Comparison of ENCODE assay signal across 17 cellular contexts in genomic region chr19:19274716-19275115, GRCh38. TPM values are rescaled to one million over a fixed set of nuclear protein-coding genes. Genes with fewer than 3 reads are reported as not detected.
DNase-seq lines count a peak whose midpoint lies in the region; ATAC-seq, FAIRE-seq and TF ChIP-seq lines count a peak whose summit lies in the region.
"Had no signal": no experiment of that assay in that cellular context is flagged by ENCODE, and none has a peak within 500 bp of the region (broad histone marks: within the 10 kb centered on the region; RNA-seq: fewer than 3 reads in every experiment).

No MANE protein-coding gene starts in this region.

- no peak overlapping the region for H3K27ac Mint-ChIP-seq in CD8-positive, alpha-beta T cell

- H4K91ac ChIP-seq in H1 (replicated peaks; ENCODE audit: insufficient read length, low read length), result no peak overlapping the region

- no peak overlapping the region for H2AFZ ChIP-seq in H1 (ENCODE audit: low read length)

- no peak overlapping the region for H3K4ac ChIP-seq in H1 (replicated peaks; ENCODE audit: insufficient read length, low read depth, low read length)

- peaks cover 44% of the 10 kb centered on the region for H3K36me3 Mint-ChIP-seq in CD8-positive, alpha-beta T cell

- peaks cover 2 to 17% of the 10 kb centered on the region in 2 experiments for H4K20me1 ChIP-seq in H1 (replicated peaks in 1 of 2; ENCODE audit: control insufficient read depth in 1 of 2, insufficient read depth in 2 of 2, low read length in 2 of 2)

- no peak overlapping the region for H2AK5ac ChIP-seq in H1 (ENCODE audit: low read depth, low read length)

- no peak overlapping the region for H3K14ac ChIP-seq in H1 (ENCODE audit: insufficient read length)

- no peaks in the 10 kb centered on the region for H3K9me3 Mint-ChIP-seq in CD8-positive, alpha-beta T cell

- ATAC-seq in mucosa of descending colon, result peak; percentile 51
- no peak for ATAC-seq in CD8-positive, alpha-beta T cell
- ATAC-seq: A549, Right ventricle myocardium inferior had no signal

- no peak overlapping the region for H3K4me2 ChIP-seq in H1 (ENCODE audit: insufficient read depth in 1 of 2, low read depth in 2 of 2, low read length in 2 of 2)
- H3K4me2 ChIP-seq: A549, KMS-11 had no signal

- H3K27me3 ChIP-seq in H1 (replicated peaks in 1 of 4; ENCODE audit: control insufficient read depth in 3 of 4, extremely low read depth in 1 of 4, insufficient read depth in 3 of 4, low read length in 3 of 4) (no peaks in the 10 kb centered on the region; a peak in 1 of 7 replicates), thyroid gland (no peaks in the 10 kb centered on the region), SJCRH30 (no peaks in the 10 kb centered on the region)
- no peaks in the 10 kb centered on the region for H3K27me3 ChIP-seq in CD8-positive, alpha-beta T cell (ENCODE audit: insufficient read depth, low read length)

- peaks cover 2% of the 10 kb centered on the region; the same call in 1 of the 2 replicates for H3K23me2 ChIP-seq in H1 (ENCODE audit: low read depth, low read length)

- no peak for FAIRE-seq in H1 (lab: Jason Lieb, UNC)
- FAIRE-seq: A549 had no signal

- TF ChIP-seq CTCF in GM20000 (IDR thresholded peaks at IDR 0.05; ENCODE audit: extremely low read depth, missing control alignments) (no peak), H1 (IDR thresholded peaks at IDR 0.05; ENCODE audit: control extremely low read depth in 1 of 3, insufficient read depth in 1 of 3, low read depth in 1 of 3, low read length in 3 of 3) (no peak), mucosa of descending colon (IDR thresholded peaks at IDR 0.05) (no peak), thyroid gland (IDR thresholded peaks at IDR 0.05) (no peak)
- TF ChIP-seq CTCF in CD8-positive, alpha-beta T cell (IDR thresholded peaks at IDR 0.05), result no peak

- TF ChIP-seq EP300 in H1 (IDR thresholded peaks at IDR 0.05; ENCODE audit: borderline replicate concordance in 1 of 2, low read depth in 2 of 2, low read length in 2 of 2), result no peak

- H3K4me1 ChIP-seq in H1 (replicated peaks in 1 of 4; ENCODE audit: control insufficient read depth in 3 of 4, insufficient read depth in 4 of 4, low read length in 3 of 4), result peaks cover 0 to 7% (median 5%) of the 10 kb centered on the region in 4 experiments; a peak in 5 of 7 replicates
- no peaks in the 10 kb centered on the region for H3K4me1 ChIP-seq in mucosa of descending colon (ENCODE audit: low read depth)
- peaks cover 0 to 9% of the 10 kb centered on the region in 2 donors for H3K4me1 ChIP-seq in thyroid gland
- no peaks in the 10 kb centered on the region for H3K4me1 ChIP-seq in SJCRH30
- H3K4me1 ChIP-seq in CD8-positive, alpha-beta T cell (ENCODE audit: insufficient read depth, low read length), result no peaks in the 10 kb centered on the region
- H3K4me1 ChIP-seq: A549, Caco-2 had no signal

- H3K27ac ChIP-seq in H1 (ENCODE audit: low read depth, low read length) (no peak overlapping the region), thyroid gland (no peak overlapping the region), SJCRH30 (no peak overlapping the region)
- no peak overlapping the region for H3K27ac ChIP-seq in CD8-positive, alpha-beta T cell (ENCODE audit: low read depth, low read length)
- H3K27ac ChIP-seq: A549, KMS-11 had no signal

- intact Hi-C loops in mucosa of descending colon (cut with DNase I, micrococcal nuclease) (no loop called here), thyroid gland (cut with DNase I) (no loop called here)
- intact Hi-C loops in CD8-positive, alpha-beta T cell (cut with DNase I, micrococcal nuclease), result no loop called here

- H3K27me3 Mint-ChIP-seq in CD8-positive, alpha-beta T cell (ENCODE audit: low read depth), result peaks cover 13% of the 10 kb centered on the region

- H2BK20ac ChIP-seq in H1 (ENCODE audit: low read length), result no peak overlapping the region

- no peak overlapping the region for H3K23ac ChIP-seq in H1 (ENCODE audit: insufficient read length)

- H2BK12ac ChIP-seq in H1 (ENCODE audit: low read depth, low read length), result no peak overlapping the region

- CTCF ChIA-PET in H1 (lab: Charles Lee; ENCODE audit: partially characterized antibody), result interaction anchor here (1.2 kb wide), 1 partner anchor 18 kb away, joined by 3 read pairs; no protein-coding TSS in a partner anchor
- CTCF ChIA-PET in CD8-positive, alpha-beta T cell (lab: Charles Lee), result no interaction called here

- H3K9me3 ChIP-seq in H1 (ENCODE audit: insufficient read depth in 2 of 2, low read depth in 1 of 2, low read length in 1 of 2) (no peaks in the 10 kb centered on the region), mucosa of descending colon (no peaks in the 10 kb centered on the region), thyroid gland (no peaks in the 10 kb centered on the region), SJCRH30 (replicated peaks) (no peaks in the 10 kb centered on the region)
- H3K9me3 ChIP-seq in CD8-positive, alpha-beta T cell (ENCODE audit: low read length), result no peaks in the 10 kb centered on the region
- H3K9me3 ChIP-seq: A549, Caco-2 had no signal

- no peaks in the 10 kb centered on the region; the same call in 1 of the 2 replicates for H3K79me1 ChIP-seq in H1 (ENCODE audit: low read depth, low read length)

- no peak overlapping the region for H2BK15ac ChIP-seq in H1 (ENCODE audit: low read length)

- H4K8ac ChIP-seq in H1 (ENCODE audit: extremely low read depth, insufficient read depth, low read length), result peak overlapping the region; percentile 65; the same call in 1 of the 2 replicates

- TF ChIP-seq POLR2A in H1 (IDR thresholded peaks at IDR 0.05; ENCODE audit: control extremely low read depth in 1 of 2, low read depth in 2 of 2, low read length in 2 of 2) (no peak), thyroid gland (IDR thresholded peaks at IDR 0.05) (no peak)

- no peak overlapping the region for H4K5ac ChIP-seq in H1 (ENCODE audit: insufficient read length, low read depth, low read length)

- H3K4me3 ChIP-seq in H1 (ENCODE audit: extremely low read depth in 1 of 4, insufficient read depth in 2 of 4, low read depth in 3 of 4, low read length in 4 of 4), result no peak overlapping the region
- no peak overlapping the region for H3K4me3 ChIP-seq in mucosa of descending colon
- no peak overlapping the region for H3K4me3 ChIP-seq in thyroid gland (replicated peaks in 1 of 3)
- H3K4me3 ChIP-seq in SJCRH30, result no peak overlapping the region
- H3K4me3 ChIP-seq in CD8-positive, alpha-beta T cell (ENCODE audit: low read depth, low read length), result no peak overlapping the region
- H3K4me3 ChIP-seq: A549 had no signal

- H2BK5ac ChIP-seq in H1 (ENCODE audit: low read depth, low read length), result no peak overlapping the region

- DNase-seq in 8988T (peak; percentile 36), GM20000 (ENCODE audit: low spot score) (peak; percentile 20), H1 (ENCODE audit: low read depth in 1 of 2, low spot score in 2 of 2) (no peak), mucosa of descending colon (no peak), NCI-H1694 treated with DMSO at 0.1 percent for 48 hours (lab: John Stamatoyannopoulos, UW) (no peak), thyroid gland (no peak), SJCRH30 (no peak)
- no peak for DNase-seq in CD8-positive, alpha-beta T cell
- DNase-seq: Caco-2, NCI-H1092 treated with DMSO at 0.1 percent for 48 hours, NCI-H187 treated with DMSO at 0.1 percent for 48 hours, NCI-H748 treated with DMSO at 0.1 percent for 48 hours had no signal

- no peak overlapping the region for H2BK120ac ChIP-seq in H1 (replicated peaks; ENCODE audit: low read depth, low read length)

- WGBS in H1 (ENCODE audit: extremely low coverage in 1 of 2, insufficient coverage in 1 of 2, insufficient read length in 1 of 2, insufficient replicate concordance in 2 of 2, low coverage in 1 of 2, low lambda C conversion rate in 2 of 2, missing lambda C conversion rate in 1 of 2), 2 experiments, result 74% methylated on average over 5 of the region's 5 CpGs; no CpG with 5 or more reads in 1 of the 2 experiments
- 52 to 100% methylated on average over 2 to 3 of the region's 5 CpGs for WGBS in thyroid gland, 2 donors

- no peak overlapping the region for H3K9ac ChIP-seq in H1 (replicated peaks in 1 of 4; ENCODE audit: extremely low read depth in 1 of 4, low read depth in 3 of 4, low read length in 3 of 4)
- H3K9ac ChIP-seq: KMS-11 had no signal

- POLR2A ChIA-PET in H1 (lab: Charles Lee; ENCODE audit: partially characterized antibody), result no interaction called here
- POLR2A ChIA-PET in CD8-positive, alpha-beta T cell (lab: Charles Lee), result no interaction called here

- no peak overlapping the region for H3K4me3 Mint-ChIP-seq in CD8-positive, alpha-beta T cell

- no peak for TF ChIP-seq RAD21 in H1 (IDR thresholded peaks at IDR 0.05 in 1 of 2, conservative IDR thresholded peaks at IDR 0.05 in 1 of 2; ENCODE audit: low read depth in 2 of 2, low read length in 2 of 2)

- peaks cover 8 to 26% (median 20%) of the 10 kb centered on the region in 4 experiments for H3K36me3 ChIP-seq in H1 (ENCODE audit: control insufficient read depth in 2 of 4, insufficient read depth in 4 of 4, low read length in 3 of 4)
- peaks cover 4% of the 10 kb centered on the region for H3K36me3 ChIP-seq in mucosa of descending colon (ENCODE audit: low read depth)
- H3K36me3 ChIP-seq in thyroid gland, result peaks cover 39% of the 10 kb centered on the region in 2 donors
- peaks cover 12% of the 10 kb centered on the region for H3K36me3 ChIP-seq in SJCRH30
- peaks cover 30% of the 10 kb centered on the region for H3K36me3 ChIP-seq in CD8-positive, alpha-beta T cell (ENCODE audit: insufficient read depth, low read length)

- no peak overlapping the region for H3K18ac ChIP-seq in H1 (ENCODE audit: extremely low read depth, low read length)

- no peak overlapping the region for H3K56ac ChIP-seq in H1 (replicated peaks; ENCODE audit: insufficient read length, low read depth, low read length)

- H3K79me2 ChIP-seq in H1 (ENCODE audit: control insufficient read depth in 1 of 2, insufficient read depth in 2 of 2, low read length in 2 of 2), result no peaks in the 10 kb centered on the region

- peaks cover 5% of the 10 kb centered on the region for H3K4me1 Mint-ChIP-seq in CD8-positive, alpha-beta T cell (ENCODE audit: low read depth)

RNA-seq across cellular contexts. Expression of gene TM6SF2, which starts 1.6 kb away (rescaled TPM):
- total RNA-seq in H1 (2021; fragmentation: NEBNext Ultra II Directional; extraction: Animal tissue kit (Norgen Biotek cat#: 25700)), result 5.3 and 6.5 TPM in 2 replicates
- 10.1 and 12.9 TPM in 2 replicates for polyA plus RNA-seq in H1 (2011; rRNA removed)
- 7.7 TPM for polyA plus RNA-seq in H1 (2011; cell fraction: cytosol; rRNA removed)
- polyA plus RNA-seq in H1 (2011; cell fraction: nucleus; rRNA removed), result 23.1 TPM
- 2.8 to 9.1 TPM (median 6.3 TPM) in 4 replicates for polyA plus RNA-seq in H1 (2012, experiment 1 of 2)
- polyA plus RNA-seq in H1 (2012, experiment 2 of 2), result 5.6 TPM
- polyA plus RNA-seq in H1 (2013, experiment 1 of 2), result 6.5 TPM
- 5.9 TPM for polyA plus RNA-seq in H1 (2013, experiment 2 of 2)
- polyA minus RNA-seq in H1 (2011; rRNA and poly(A)+ RNA removed), result 3.7 TPM in 2 replicates
- polyA minus RNA-seq in H1 (2011; cell fraction: cytosol; rRNA and poly(A)+ RNA removed), result 2.5 TPM
- 3.7 TPM for polyA minus RNA-seq in H1 (2011; cell fraction: nucleus; rRNA and poly(A)+ RNA removed)
- total RNA-seq in mucosa of descending colon (1 to 10 TPM; 4.5 to 9.6 (median 6.4) TPM), thyroid gland (not detected)
- total RNA-seq in SJCRH30 (2014; rRNA removed; shearing (Covaris generic)), result not detected in 2 replicates
- total RNA-seq in CD8-positive, alpha-beta T cell, result not detected
- total RNA-seq: MCF 10A had no signal
- polyA plus RNA-seq: CD14-positive monocyte had no signal

RNA-seq across cellular contexts. Expression of gene SUGP1, which starts 45.6 kb away (rescaled TPM):
- 65.2 and 70.5 TPM in 2 replicates for total RNA-seq in H1 (2021; fragmentation: NEBNext Ultra II Directional; extraction: Animal tissue kit (Norgen Biotek cat#: 25700))
- 38.5 and 56.6 TPM in 2 replicates for polyA plus RNA-seq in H1 (2011; rRNA removed)
- polyA plus RNA-seq in H1 (2011; cell fraction: cytosol; rRNA removed), result 66.9 TPM
- polyA plus RNA-seq in H1 (2011; cell fraction: nucleus; rRNA removed), result 143 TPM
- polyA plus RNA-seq in H1 (2012, experiment 1 of 2), result 70.0 to 90.1 TPM (median 81.2 TPM) in 4 replicates
- polyA plus RNA-seq in H1 (2012, experiment 2 of 2), result 41.7 TPM
- polyA plus RNA-seq in H1 (2013, experiment 1 of 2), result 66.1 TPM
- polyA plus RNA-seq in H1 (2013, experiment 2 of 2), result 58.2 TPM
- polyA minus RNA-seq in H1 (2011; rRNA and poly(A)+ RNA removed), result 30.0 and 32.8 TPM in 2 replicates
- polyA minus RNA-seq in H1 (2011; cell fraction: cytosol; rRNA and poly(A)+ RNA removed), result 30.8 TPM
- polyA minus RNA-seq in H1 (2011; cell fraction: nucleus; rRNA and poly(A)+ RNA removed), result 44.9 TPM
- total RNA-seq in mucosa of descending colon (10 to 100 TPM; 41.0 to 46.7 (median 45.9) TPM), thyroid gland (10 to 100 TPM; 20.0 to 45.1 (median 37.4) TPM)
- total RNA-seq in SJCRH30 (2014; rRNA removed; shearing (Covaris generic)), result 35.4 and 40.8 TPM in 2 replicates
- 10 to 100 TPM; 60.9 to 68.2 TPM for total RNA-seq in CD8-positive, alpha-beta T cell

RNA-seq across cellular contexts. Expression of gene MAU2, which starts 45.9 kb away (rescaled TPM):
- total RNA-seq in H1 (2021; fragmentation: NEBNext Ultra II Directional; extraction: Animal tissue kit (Norgen Biotek cat#: 25700)), result 40.8 TPM in 2 replicates
- polyA plus RNA-seq in H1 (2011; rRNA removed), result 32.0 and 43.7 TPM in 2 replicates
- 32.1 TPM for polyA plus RNA-seq in H1 (2011; cell fraction: cytosol; rRNA removed)
- 98.5 TPM for polyA plus RNA-seq in H1 (2011; cell fraction: nucleus; rRNA removed)
- 23.0 to 31.5 TPM (median 28.2 TPM) in 4 replicates for polyA plus RNA-seq in H1 (2012, experiment 1 of 2)
- polyA plus RNA-seq in H1 (2012, experiment 2 of 2), result 16.4 TPM
- polyA plus RNA-seq in H1 (2013, experiment 1 of 2), result 16.2 TPM
- polyA plus RNA-seq in H1 (2013, experiment 2 of 2), result 13.9 TPM
- 87.6 and 99.4 TPM in 2 replicates for polyA minus RNA-seq in H1 (2011; rRNA and poly(A)+ RNA removed)
- polyA minus RNA-seq in H1 (2011; cell fraction: cytosol; rRNA and poly(A)+ RNA removed), result 42.6 TPM
- 79.4 TPM for polyA minus RNA-seq in H1 (2011; cell fraction: nucleus; rRNA and poly(A)+ RNA removed)
- 10 to 100 TPM; 49.8 to 71.1 (median 70.6) TPM for total RNA-seq in mucosa of descending colon
- 10 to 100 TPM; 45.1 to 71.1 (median 68.7) TPM for total RNA-seq in thyroid gland
- total RNA-seq in SJCRH30 (2014; rRNA removed; shearing (Covaris generic)), result 18.0 and 24.3 TPM in 2 replicates
- total RNA-seq in CD8-positive, alpha-beta T cell, result 100 to 1,000 TPM; 137 to 139 TPM

Comparison
In these comparisons a context has a peak if more than half of its experiments do, and no peak if none do; other contexts are left out.
1. DNase-seq: peak in 8988T (single experiment) and GM20000 (single experiment); none in H1 (0 of 2), mucosa of descending colon (0 of 3), NCI-H1694 treated with DMSO at 0.1 percent for 48 hours (single experiment), thyroid gland (0 of 2), SJCRH30 (0 of 2) and CD8-positive, alpha-beta T cell (0 of 7).